ENCODE assay signal across 9 cellular contexts in the genomic region with DNA sequence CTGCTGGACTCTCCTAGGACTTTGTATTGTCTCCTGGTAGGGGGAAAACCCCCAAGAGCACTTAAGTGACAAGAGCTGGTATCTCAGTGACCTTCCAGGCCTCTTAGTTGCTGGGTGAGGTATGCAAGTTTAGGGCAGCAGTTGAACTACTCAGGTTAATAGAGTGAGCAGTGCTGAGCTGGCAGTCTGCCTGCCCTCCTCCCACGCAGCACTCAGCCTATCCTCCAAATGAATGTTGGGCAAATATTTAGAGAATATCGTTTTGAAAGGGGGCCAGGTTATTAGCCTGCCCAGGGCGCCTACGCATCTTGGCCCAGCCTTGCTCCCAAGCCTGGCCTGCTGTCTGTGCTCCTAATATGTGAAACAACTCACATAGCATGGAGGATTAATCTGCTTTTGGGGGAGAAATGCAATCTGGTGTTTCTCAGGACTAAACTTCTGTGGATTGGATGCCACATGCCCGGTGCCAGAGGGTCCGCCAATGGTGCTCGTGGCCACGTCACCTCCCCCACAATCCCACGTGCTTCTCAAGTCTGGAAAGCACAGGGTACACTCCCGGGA.
A peak's percentile ranks its signal among the peaks of the same experiment; 100 is the strongest.
DNase-seq lines count a peak whose midpoint lies in the region; ATAC-seq and TF ChIP-seq lines count a peak whose summit lies in the region.
"Had no signal": no experiment of that assay in that cellular context is flagged by ENCODE, and none has a peak within 500 bp of the region (broad histone marks: within the 10 kb centered on the region; RNA-seq: fewer than 3 reads in every experiment).

No MANE protein-coding gene starts in this region.

- H3K4me3 ChIP-seq in brain microvascular endothelial cell (ENCODE audit: low read depth, low read length) (no peak overlapping the region), uterus (no peak overlapping the region)

- ATAC-seq in GM18502 (IDR thresholded peaks at IDR 0.05; ENCODE audit: poor library complexity, unreplicated experiment): no peak

- H3K4me1 ChIP-seq in uterus: no peaks in the 10 kb centered on the region

- H3K27me3 ChIP-seq in brain microvascular endothelial cell (replicated peaks): no peaks in the 10 kb centered on the region
- H3K27me3 ChIP-seq in uterus: no peaks in the 10 kb centered on the region

- intact Hi-C loops in uterus (cut with DNase I; ENCODE audit: low total_unique reads): no loop called here

- H3K27ac ChIP-seq in brain microvascular endothelial cell: no peak overlapping the region
- peak overlapping the region; percentile 26 to 57 for H3K27ac ChIP-seq in uterus

- TF ChIP-seq CTCF in brain microvascular endothelial cell (IDR thresholded peaks at IDR 0.05; ENCODE audit: low read depth, low read length, missing control alignments) (no peak), uterus (IDR thresholded peaks at IDR 0.05) (no peak)

- no peaks in the 10 kb centered on the region for H3K9me3 ChIP-seq in uterus

- in situ Hi-C loops in brain microvascular endothelial cell (cut with HindIII; ENCODE audit: low pct_ligation_motif_present, low sequenced_read_pairs): no loop called here

- DNase-seq in NCI-H82 (lab: John Stamatoyannopoulos, UW) (peak; percentile 19), NCI-H82 treated with DMSO at 0.1 percent for 48 hours (lab: John Stamatoyannopoulos, UW; ENCODE audit: unreplicated experiment) (no peak), brain microvascular endothelial cell (peak; percentile 24), kidney glomerular epithelial cell (lab: John Stamatoyannopoulos, UW) (peak; percentile 68), uterus (peak; percentile 46 to 72), NCI-H2171 treated with DMSO at 0.1 percent for 48 hours (lab: John Stamatoyannopoulos, UW) (no peak)
- DNase-seq in stimulated activated CD8-positive, alpha-beta memory T cell treated with anti-CD3 and anti-CD28 coated beads, Interleukin-4, amount 100 ng/mL, for 48 hours: no peak
- DNase-seq: NCI-H187 had no signal

- H3K36me3 ChIP-seq in brain microvascular endothelial cell (replicated peaks) (no peaks in the 10 kb centered on the region), uterus (no peaks in the 10 kb centered on the region)

- TF ChIP-seq POLR2A in uterus (IDR thresholded peaks at IDR 0.05): no peak

Comparison
In these comparisons a context has a peak if more than half of its experiments do, and no peak if none do; other contexts are left out.
1. DNase-seq: peak in NCI-H82 (single experiment), brain microvascular endothelial cell (single experiment), kidney glomerular epithelial cell (single experiment) and uterus (2 of 2); none in NCI-H82 treated with DMSO at 0.1 percent for 48 hours (single experiment), NCI-H2171 treated with DMSO at 0.1 percent for 48 hours (single experiment) and stimulated activated CD8-positive, alpha-beta memory T cell treated with anti-CD3 and anti-CD28 coated beads, Interleukin-4, amount 100 ng/mL, for 48 hours (single experiment).